ENCODE assay signal across 18 cellular contexts in genomic region chr12:32478166-32478565, GRCh38.
"Had no signal": no experiment of that assay in that cellular context is flagged by ENCODE, and none has a peak within 500 bp of the region (broad histone marks: within the 10 kb centered on the region; RNA-seq: fewer than 3 reads in every experiment).

No MANE protein-coding gene starts in this region.

- DNase-seq: activated CD4-positive, alpha-beta T cell treated with anti-CD3 and anti-CD28 coated beads for 36 hours; activated CD4-positive, alpha-beta T cell treated with anti-CD3 and anti-CD28 coated beads, Interleukin-2, amount 50 U/mL, for 48 hours; activated gamma-delta T cell; erythroblast; gastrocnemius medialis; heart right ventricle; left lung; mammary epithelial cell; naive thymus-derived CD8-positive, alpha-beta T cell; pancreas; sigmoid colon; stimulated activated naive B cell treated with anti-CD40 and anti-IgM and Interleukin-4, amounts not matched to agents 10 μg/mL and 1 μg/mL and 100 μg/mL, for 72 hours; T-helper 2 cell; upper lobe of right lung; WERI-Rb-1 had no signal

- H3K36me3 ChIP-seq: gastrocnemius medialis, left lung, neutrophil, pancreas, sigmoid colon, thoracic aorta, upper lobe of right lung, WERI-Rb-1 had no signal

- H3K4me1 ChIP-seq: sigmoid colon had no signal

- H3K27ac Mint-ChIP-seq: activated CD4-positive, alpha-beta T cell treated with anti-CD3 and anti-CD28 coated beads for 36 hours; activated naive CD8-positive, alpha-beta T cell; naive thymus-derived CD8-positive, alpha-beta T cell; stimulated activated naive B cell treated with anti-CD40 and anti-IgM and Interleukin-4, amounts not matched to agents 10 μg/mL and 1 μg/mL and 100 μg/mL, for 72 hours had no signal

- H3K9me3 Mint-ChIP-seq: naive thymus-derived CD8-positive, alpha-beta T cell; stimulated activated naive B cell treated with anti-CD40 and anti-IgM and Interleukin-4, amounts not matched to agents 10 μg/mL and 1 μg/mL and 100 μg/mL, for 72 hours had no signal

- H3K4me1 Mint-ChIP-seq: activated CD4-positive, alpha-beta T cell treated with anti-CD3 and anti-CD28 coated beads for 36 hours had no signal

- H3K36me3 Mint-ChIP-seq: activated naive CD8-positive, alpha-beta T cell; naive thymus-derived CD8-positive, alpha-beta T cell; stimulated activated naive B cell treated with anti-CD40 and anti-IgM and Interleukin-4, amounts not matched to agents 10 μg/mL and 1 μg/mL and 100 μg/mL, for 72 hours had no signal

- H3K27me3 ChIP-seq: gastrocnemius medialis, heart right ventricle, left lung, neutrophil, pancreas, sigmoid colon, upper lobe of right lung had no signal

- H3K27ac ChIP-seq: left lung, neutrophil, sigmoid colon, thoracic aorta, upper lobe of right lung, WERI-Rb-1 had no signal

- H3K4me3 Mint-ChIP-seq: activated CD4-positive, alpha-beta T cell treated with anti-CD3 and anti-CD28 coated beads for 36 hours; activated naive CD8-positive, alpha-beta T cell; naive thymus-derived CD8-positive, alpha-beta T cell had no signal

- H3K4me3 ChIP-seq: gastrocnemius medialis, heart right ventricle, left lung, pancreas, sigmoid colon, thoracic aorta, upper lobe of right lung had no signal

- H3K27me3 Mint-ChIP-seq: activated CD4-positive, alpha-beta T cell treated with anti-CD3 and anti-CD28 coated beads for 36 hours; stimulated activated naive B cell treated with anti-CD40 and anti-IgM and Interleukin-4, amounts not matched to agents 10 μg/mL and 1 μg/mL and 100 μg/mL, for 72 hours had no signal

- H3K9me3 ChIP-seq: gastrocnemius medialis, heart right ventricle, left lung, neutrophil, pancreas, sigmoid colon, thoracic aorta, upper lobe of right lung had no signal
